In genomic region chr12:8081921-8082577, GRCh38 we compare ENCODE assay signal across 8 cellular contexts. TPM values are rescaled to one million over a fixed set of nuclear protein-coding genes. Genes with fewer than 3 reads are reported as not detected.
A peak's percentile ranks its signal among the peaks of the same experiment; 100 is the strongest.
DNase-seq lines count a peak whose midpoint lies in the region; ATAC-seq, FAIRE-seq and TF ChIP-seq lines count a peak whose summit lies in the region.

NECAP1 (plus strand) TSS chr12:8082274; CDS start chr12:8082289, 15 bp downstream.

- peak within 1 kb of the TSS; percentile 82 for H3K4me3 ChIP-seq in WI38 (ENCODE audit: low read depth, low read length)
- H3K4me3 ChIP-seq in bronchial epithelial cell (ENCODE audit: low read depth, low read length), result peak within 1 kb of the TSS; percentile 62
- H3K4me3 ChIP-seq in small intestine (ENCODE audit: low read depth in 1 of 2, low read length in 2 of 2), result peak within 1 kb of the TSS; percentile 47 to 76

- no peaks in the 10 kb centered on the region for H3K27me3 ChIP-seq in bronchial epithelial cell (ENCODE audit: control insufficient read depth, insufficient read depth, low read length)
- H3K27me3 ChIP-seq in small intestine (ENCODE audit: control insufficient read depth in 2 of 2, insufficient read depth in 2 of 2, low read length in 2 of 2), result no peaks in the 10 kb centered on the region

- no peak for FAIRE-seq in bronchial epithelial cell (lab: Jason Lieb, UNC)
- no peak for FAIRE-seq in small intestine (lab: Jason Lieb, UNC)

- no peaks in the 10 kb centered on the region for H3K9me3 ChIP-seq in small intestine (ENCODE audit: control insufficient read depth, low read depth)

- H3K36me3 ChIP-seq in bronchial epithelial cell (ENCODE audit: control insufficient read depth, insufficient read depth, low read length) (no peaks in the 10 kb centered on the region), small intestine (ENCODE audit: control insufficient read depth in 2 of 2, insufficient read depth in 2 of 2, low read length in 2 of 2) (no peaks in the 10 kb centered on the region)

- WGBS in small intestine, 3 donors, result 0% methylated on average over 49 of the region's 49 CpGs

- ATAC-seq in GM18873 (IDR thresholded peaks at IDR 0.05; ENCODE audit: low FRiP score, unreplicated experiment) (peak; percentile 90), HG03139 (IDR thresholded peaks at IDR 0.05; ENCODE audit: unreplicated experiment) (peak; percentile 84)

- in situ Hi-C loops in ACHN (cut with HindIII; ENCODE audit: low pct_ligation_motif_present, low pct_unique_long_range_greater_than_20kb, low sequenced_read_pairs), result no loop called here

- DNase-seq in ACHN (peak; percentile 100), NCI-H2227 (lab: John Stamatoyannopoulos, UW; ENCODE audit: unreplicated experiment) (peak; percentile 95), bronchial epithelial cell (ENCODE audit: low read depth) (peak; percentile 90), iPS-NIHi11 (ENCODE audit: low spot score) (peak; percentile 96), small intestine (peak; percentile 98)

- H3K4me1 ChIP-seq in small intestine (ENCODE audit: control insufficient read depth in 2 of 2, insufficient read depth in 1 of 2, low read depth in 1 of 2, low read length in 1 of 2), result no peaks in the 10 kb centered on the region

- H3K27ac ChIP-seq in small intestine (ENCODE audit: low read depth in 1 of 2, low read length in 1 of 2), result peak within 1 kb of the TSS; percentile 89 to 95

- TF ChIP-seq CTCF in WI38 (IDR thresholded peaks at IDR 0.05; ENCODE audit: low read depth, low read length) (no peak), bronchial epithelial cell (IDR thresholded peaks at IDR 0.05; ENCODE audit: insufficient read depth, low read length, severe bottlenecking) (no peak)

RNA-seq across cellular contexts. Expression of gene NECAP1, which starts in this region (rescaled TPM):
- total RNA-seq in bronchial epithelial cell, result 30.1 and 54.0 TPM in 2 replicates
- 10 to 100 TPM; 23.6 to 49.0 (median 33.2) TPM for polyA plus RNA-seq in small intestine

Comparison
In these comparisons a context has a peak if more than half of its experiments do, and no peak if none do; other contexts are left out.
1. Peak in every context shown above with its lines: DNase-seq, ATAC-seq, H3K4me3 ChIP-seq and H3K27ac ChIP-seq.